ENCODE assay signal across 15 cellular contexts in the genomic region with DNA sequence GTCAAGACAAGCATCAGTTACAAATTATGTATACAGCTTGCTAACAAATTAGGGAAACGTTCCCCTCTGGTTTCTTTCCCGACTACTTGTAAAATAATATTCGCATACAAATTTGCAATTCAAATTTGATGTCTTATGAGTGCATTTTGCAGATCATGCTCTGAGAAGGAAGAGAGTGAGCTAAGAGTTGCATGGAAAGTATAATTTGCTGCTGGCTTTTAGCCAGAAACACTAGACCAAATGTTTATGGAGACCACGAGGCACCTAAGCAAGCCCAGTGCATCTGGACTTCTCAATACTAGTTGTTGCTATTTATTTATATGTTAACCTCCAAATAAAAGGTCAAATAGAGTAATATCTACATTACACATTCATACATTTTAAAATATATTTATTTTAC.
"Had no signal": no experiment of that assay in that cellular context is flagged by ENCODE, and none has a peak within 500 bp of the region (broad histone marks: within the 10 kb centered on the region; RNA-seq: fewer than 3 reads in every experiment).

No MANE protein-coding gene starts in this region.

- H3K4me1 ChIP-seq: esophagus muscularis mucosa, parathyroid adenoma, upper lobe of right lung had no signal

- H3K4me3 ChIP-seq: esophagus muscularis mucosa, heart left ventricle, upper lobe of right lung had no signal

- H3K27me3 ChIP-seq: esophagus muscularis mucosa, heart left ventricle, upper lobe of right lung had no signal

- H3K27me3 Mint-ChIP-seq: activated T-helper 17 cell treated with anti-CD3 and anti-CD28 coated beads, Interleukin-2, amount 50 U/mL, for 72 hours; naive B cell had no signal

- H3K4me3 Mint-ChIP-seq: activated naive CD4-positive, alpha-beta T cell treated with anti-CD3 and anti-CD28 coated beads for 36 hours; activated T-helper 17 cell treated with anti-CD3 and anti-CD28 coated beads, Interleukin-2, amount 50 U/mL, for 72 hours; naive B cell; WTC11 had no signal

- DNase-seq: activated CD4-positive, alpha-beta T cell treated with anti-CD3 and anti-CD28 coated beads, Interleukin-2, amount 50 U/mL, for 1 hour; activated naive CD4-positive, alpha-beta T cell treated with anti-CD3 and anti-CD28 coated beads for 36 hours; activated T-cell treated with anti-CD3 and anti-CD28 coated beads for 4 hours; foreskin fibroblast; heart left ventricle; naive B cell; retina; stimulated activated CD4-positive, alpha-beta T cell treated with anti-CD3 and anti-CD28 coated beads, Interleukin-4, amount 100 ng/mL, for 1 hour; stimulated activated CD8-positive, alpha-beta memory T cell treated with anti-CD3 and anti-CD28 coated beads, Interleukin-4, amount 100 ng/mL, for 48 hours; stimulated activated naive CD8-positive, alpha-beta T cell treated with anti-CD3 and anti-CD28 coated beads, Interleukin-15, Interleukin-2, amounts not matched to agents 100 U/mL and 50 U/mL, for 24 hours; upper lobe of right lung had no signal

- H3K9me3 ChIP-seq: esophagus muscularis mucosa, heart left ventricle, upper lobe of right lung had no signal

- H3K36me3 Mint-ChIP-seq: WTC11 had no signal

- H3K4me1 Mint-ChIP-seq: activated T-helper 17 cell treated with anti-CD3 and anti-CD28 coated beads, Interleukin-2, amount 50 U/mL, for 72 hours had no signal

- ATAC-seq: activated T-helper 17 cell treated with anti-CD3 and anti-CD28 coated beads, Interleukin-2, amount 50 U/mL, for 72 hours; heart left ventricle; stimulated activated naive CD8-positive, alpha-beta T cell treated with anti-CD3 and anti-CD28 coated beads, Interleukin-15, Interleukin-2, amounts not matched to agents 100 U/mL and 50 U/mL, for 24 hours; upper lobe of right lung; WTC11 had no signal

- H3K27ac ChIP-seq: esophagus muscularis mucosa, heart left ventricle, parathyroid adenoma, upper lobe of right lung had no signal

- H3K27ac Mint-ChIP-seq: activated naive CD4-positive, alpha-beta T cell treated with anti-CD3 and anti-CD28 coated beads for 36 hours; activated T-helper 17 cell treated with anti-CD3 and anti-CD28 coated beads, Interleukin-2, amount 50 U/mL, for 72 hours had no signal

- H3K36me3 ChIP-seq: esophagus muscularis mucosa, heart left ventricle, upper lobe of right lung had no signal

- H3K9me3 Mint-ChIP-seq: activated naive CD4-positive, alpha-beta T cell treated with anti-CD3 and anti-CD28 coated beads for 36 hours; activated T-helper 17 cell treated with anti-CD3 and anti-CD28 coated beads, Interleukin-2, amount 50 U/mL, for 72 hours; WTC11 had no signal
